ENCODE assay signal across 7 cellular contexts in the genomic region with DNA sequence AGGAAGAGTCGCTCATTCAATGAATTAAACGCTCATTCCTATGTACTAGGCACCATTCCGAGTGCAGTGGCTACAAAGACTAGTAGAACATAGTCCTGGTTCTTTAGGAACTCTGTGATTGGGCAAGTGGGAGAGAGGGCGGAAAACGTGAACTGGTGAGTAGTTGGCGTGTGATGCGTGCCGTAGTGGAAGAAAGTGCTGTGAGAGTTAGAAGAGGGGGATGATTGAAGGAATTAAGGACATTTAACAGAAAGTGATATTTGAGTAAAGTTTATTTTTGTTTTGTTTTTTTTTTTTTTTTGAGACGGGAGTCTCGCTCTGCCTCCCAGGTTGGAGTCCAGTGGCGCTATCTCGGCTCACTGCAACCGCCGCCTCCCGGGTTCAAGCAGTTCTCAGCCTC. TPM values are rescaled to one million over a fixed set of nuclear protein-coding genes. Genes with fewer than 3 reads are reported as not detected.
A peak's percentile ranks its signal among the peaks of the same experiment; 100 is the strongest.
DNase-seq lines count a peak whose midpoint lies in the region; ATAC-seq, FAIRE-seq and TF ChIP-seq lines count a peak whose summit lies in the region.

No MANE protein-coding gene starts in this region.

- no peaks in the 10 kb centered on the region for H3F3A ChIP-seq in OCI-LY1 (ENCODE audit: insufficient read depth, low read length)

- H3K9me2 ChIP-seq in OCI-LY1 (ENCODE audit: low read depth, low read length): no peaks in the 10 kb centered on the region

- H3K27me3 ChIP-seq in OCI-LY1 (ENCODE audit: insufficient read depth, low read length) (no peaks in the 10 kb centered on the region), adrenal gland (no peaks in the 10 kb centered on the region), keratinocyte (ENCODE audit: control insufficient read depth, extremely low read depth, insufficient read depth, low read length) (no peaks in the 10 kb centered on the region)

- H3K4me2 ChIP-seq in OCI-LY1 (ENCODE audit: low read length) (peak overlapping the region; percentile 84), keratinocyte (ENCODE audit: control insufficient read depth, extremely low read depth, insufficient read depth, low read depth, low read length) (peak overlapping the region; percentile 70)

- no peaks in the 10 kb centered on the region for H3K9me1 ChIP-seq in keratinocyte (ENCODE audit: control insufficient read depth, extremely low read depth, insufficient read depth, low read length)

- H3K27ac ChIP-seq in OCI-LY1 (ENCODE audit: low read depth, low read length, poor library complexity, severe bottlenecking): no peak overlapping the region
- H3K27ac ChIP-seq in adrenal gland: peak overlapping the region in 4 of 5 donors; percentile 67 to 89 (median 75)
- H3K27ac ChIP-seq in keratinocyte (ENCODE audit: control insufficient read depth, insufficient read depth, low read length): peak overlapping the region; percentile 92

- H3K79me2 ChIP-seq in OCI-LY1 (ENCODE audit: insufficient read depth, low read length) (peaks cover 23% of the 10 kb centered on the region), keratinocyte (ENCODE audit: control insufficient read depth, insufficient read depth, low read length) (peaks cover 41% of the 10 kb centered on the region)

- peak overlapping the region; percentile 87 for H3K9ac ChIP-seq in OCI-LY1 (ENCODE audit: low read length)
- H3K9ac ChIP-seq in keratinocyte (ENCODE audit: control insufficient read depth, extremely low read depth, insufficient read depth, low read length): peak overlapping the region; percentile 95

- H3K36me3 ChIP-seq in OCI-LY1 (ENCODE audit: insufficient read depth, low read length) (peaks cover 2% of the 10 kb centered on the region), adrenal gland (replicated peaks in 1 of 2) (no peaks in the 10 kb centered on the region), keratinocyte (ENCODE audit: control insufficient read depth in 2 of 2, extremely low read depth in 1 of 2, insufficient read depth in 2 of 2, low read length in 2 of 2) (peaks cover 0 to 2% of the 10 kb centered on the region in 2 experiments)

- H2AFZ ChIP-seq in OCI-LY1 (ENCODE audit: low read length) (no peak overlapping the region), keratinocyte (ENCODE audit: control insufficient read depth, low read length) (peak overlapping the region; percentile 88)

- dilution Hi-C loops in keratinocyte (cut with MboI; ENCODE audit: extremely low pct_ligation_motif_present, low sequenced_read_pairs): no loop called here

- no peak for TF ChIP-seq POLR2A in adrenal gland (IDR thresholded peaks at IDR 0.05)

- peak; percentile 43 for FAIRE-seq in keratinocyte (lab: Jason Lieb, UNC)

- 16 to 34% (median 19%) methylated on average over 15 of the region's 15 CpGs for WGBS in adrenal gland, 4 donors

- H3K4me3 ChIP-seq in OCI-LY1 (ENCODE audit: low read depth, low read length, poor library complexity, severe bottlenecking): peak overlapping the region; percentile 87
- peak overlapping the region in 3 of 4 donors; percentile 43 to 70 (median 66) for H3K4me3 ChIP-seq in adrenal gland
- peak overlapping the region; percentile 76 to 91 (median 88) for H3K4me3 ChIP-seq in keratinocyte (ENCODE audit: control insufficient read depth in 2 of 3, extremely low read depth in 1 of 3, insufficient read depth in 2 of 3, low read depth in 1 of 3, low read length in 3 of 3)

- H4K20me1 ChIP-seq in OCI-LY1 (ENCODE audit: insufficient read depth, low read length) (no peaks in the 10 kb centered on the region), keratinocyte (ENCODE audit: control insufficient read depth, extremely low read depth, insufficient read depth, low read length) (no peaks in the 10 kb centered on the region)

- peak; percentile 13 for ATAC-seq in GM18502 (IDR thresholded peaks at IDR 0.05; ENCODE audit: poor library complexity, unreplicated experiment)
- ATAC-seq in HG03432 (IDR thresholded peaks at IDR 0.05; ENCODE audit: unreplicated experiment): no peak

- H3K4me1 ChIP-seq in OCI-LY1 (ENCODE audit: insufficient read depth, low read length, severe bottlenecking) (peaks cover 26% of the 10 kb centered on the region), adrenal gland (replicated peaks in 1 of 2) (peaks cover 7 to 22% of the 10 kb centered on the region in 2 donors), keratinocyte (ENCODE audit: control insufficient read depth, extremely low read depth, insufficient read depth, low read length) (peaks cover 15% of the 10 kb centered on the region)

- DNase-seq in adrenal gland (peak in 5 of 7 donors; percentile 30 to 67 (median 55)), keratinocyte (ENCODE audit: low read depth, low spot score) (no peak), cerebellar cortex (ENCODE audit: low spot score) (no peak)
- DNase-seq in stimulated activated CD4-positive, alpha-beta T cell treated with anti-CD3 and anti-CD28 coated beads, Interleukin-4, amount 100 ng/mL, for 1 hour: peak; percentile 47

- intact Hi-C loops in adrenal gland (cut with DNase I): no loop called here

- H3K9me3 ChIP-seq in OCI-LY1 (ENCODE audit: low read length) (no peaks in the 10 kb centered on the region), adrenal gland (replicated peaks in 1 of 3) (no peaks in the 10 kb centered on the region), keratinocyte (ENCODE audit: control insufficient read depth, low read depth, low read length) (no peaks in the 10 kb centered on the region)

- TF ChIP-seq CTCF in OCI-LY1 (IDR thresholded peaks at IDR 0.05; ENCODE audit: low read length): no peak
- no peak for TF ChIP-seq CTCF in adrenal gland (IDR thresholded peaks at IDR 0.05)
- no peak for TF ChIP-seq CTCF in keratinocyte (optimal IDR thresholded peaks at IDR 0.05 in 1 of 3, IDR thresholded peaks at IDR 0.05 in 1 of 3, conservative IDR thresholded peaks at IDR 0.05 in 1 of 3; ENCODE audit: extremely low read depth in 1 of 3, insufficient read depth in 2 of 3, low read length in 3 of 3)

RNA-seq across cellular contexts. Expression of a gene that starts 7.9 kb away (rescaled TPM):
- total RNA-seq in adrenal gland: not detected
- not detected for polyA plus RNA-seq in adrenal gland
- polyA plus RNA-seq in keratinocyte: not detected in 3 replicates
- polyA plus RNA-seq in keratinocyte (2011; ENCODE audit: low read depth): not detected
- polyA plus RNA-seq in keratinocyte (2011; cell fraction: cytosol; rRNA removed): not detected in 2 replicates
- polyA plus RNA-seq in keratinocyte (2011; cell fraction: nucleus; rRNA removed): not detected in 2 replicates
- not detected in 2 replicates for polyA plus RNA-seq in keratinocyte (2012; ENCODE audit: low replicate concordance)
- not detected in 3 replicates for polyA minus RNA-seq in keratinocyte
- not detected for polyA minus RNA-seq in keratinocyte (2011; cell fraction: cytosol; rRNA and poly(A)+ RNA removed)
- not detected in 2 replicates for polyA minus RNA-seq in keratinocyte (2011; cell fraction: nucleus; rRNA and poly(A)+ RNA removed)

RNA-seq across cellular contexts. Expression of a gene that starts 9.8 kb away (rescaled TPM):
- 10 to 100 TPM in 5 of 8 donors, 1 to 10 TPM in 3; 8.9 to 16.3 (median 11.5) TPM for total RNA-seq in adrenal gland
- polyA plus RNA-seq in adrenal gland (10 to 100 TPM in 1 of 3 donors, 1 to 10 TPM in 2; 4.2 to 18.5 (median 4.7) TPM), keratinocyte (6.4 to 7.7 TPM (median 6.9 TPM) in 3 replicates)
- polyA plus RNA-seq in keratinocyte (2011; ENCODE audit: low read depth): 4.7 TPM
- polyA plus RNA-seq in keratinocyte (2011; cell fraction: cytosol; rRNA removed): 3.0 and 5.2 TPM in 2 replicates
- polyA plus RNA-seq in keratinocyte (2011; cell fraction: nucleus; rRNA removed): 8.5 and 10.6 TPM in 2 replicates
- polyA plus RNA-seq in keratinocyte (2012; ENCODE audit: low replicate concordance): 3.9 and 5.2 TPM in 2 replicates
- polyA minus RNA-seq in keratinocyte: 4.3 to 7.0 TPM (median 5.8 TPM) in 3 replicates
- polyA minus RNA-seq in keratinocyte (2011; cell fraction: cytosol; rRNA and poly(A)+ RNA removed): 4.0 TPM
- polyA minus RNA-seq in keratinocyte (2011; cell fraction: nucleus; rRNA and poly(A)+ RNA removed): 3.6 and 5.2 TPM in 2 replicates

RNA-seq across cellular contexts. Expression of a gene that starts 18.6 kb away (rescaled TPM):
- total RNA-seq in adrenal gland: 100 to 1,000 TPM in 4 of 8 donors, 10 to 100 TPM in 4; 62.4 to 167 (median 111) TPM
- polyA plus RNA-seq in adrenal gland (100 to 1,000 TPM in 1 of 3 donors, 10 to 100 TPM in 2; 23.4 to 104 (median 50.5) TPM), keratinocyte (151 to 209 TPM (median 189 TPM) in 3 replicates)
- 75.5 TPM for polyA plus RNA-seq in keratinocyte (2011; ENCODE audit: low read depth)
- 159 and 240 TPM in 2 replicates for polyA plus RNA-seq in keratinocyte (2011; cell fraction: cytosol; rRNA removed)
- 144 and 149 TPM in 2 replicates for polyA plus RNA-seq in keratinocyte (2011; cell fraction: nucleus; rRNA removed)
- 42.0 and 163 TPM in 2 replicates for polyA plus RNA-seq in keratinocyte (2012; ENCODE audit: low replicate concordance)
- 179 to 376 TPM (median 320 TPM) in 3 replicates for polyA minus RNA-seq in keratinocyte
- polyA minus RNA-seq in keratinocyte (2011; cell fraction: cytosol; rRNA and poly(A)+ RNA removed): 215 TPM
- 98.2 and 178 TPM in 2 replicates for polyA minus RNA-seq in keratinocyte (2011; cell fraction: nucleus; rRNA and poly(A)+ RNA removed)

RNA-seq across cellular contexts. Expression of a gene that starts 31.1 kb away (rescaled TPM):
- total RNA-seq in adrenal gland: 1 to 10 TPM in 1 of 8 donors, under 1 TPM in 6, not detected in 1; 0.32 to 2.0 (median 0.55) TPM
- under 1 TPM; 0.13 to 0.59 (median 0.32) TPM for polyA plus RNA-seq in adrenal gland
- 0.05 to 0.09 TPM (median 0.06 TPM) in 3 replicates for polyA plus RNA-seq in keratinocyte
- not detected for polyA plus RNA-seq in keratinocyte (2011; ENCODE audit: low read depth)
- polyA plus RNA-seq in keratinocyte (2011; cell fraction: cytosol; rRNA removed): 0.07 TPM in 1 of 2 replicates, not detected in the other
- polyA plus RNA-seq in keratinocyte (2011; cell fraction: nucleus; rRNA removed): 0.18 TPM in 1 of 2 replicates, not detected in the other
- polyA plus RNA-seq in keratinocyte (2012; ENCODE audit: low replicate concordance): 0.08 TPM in 1 of 2 replicates, not detected in the other
- not detected in 3 replicates for polyA minus RNA-seq in keratinocyte
- not detected for polyA minus RNA-seq in keratinocyte (2011; cell fraction: cytosol; rRNA and poly(A)+ RNA removed)
- not detected in 2 replicates for polyA minus RNA-seq in keratinocyte (2011; cell fraction: nucleus; rRNA and poly(A)+ RNA removed)

Comparison
In these comparisons a context has a peak if more than half of its experiments do, and no peak if none do; other contexts are left out.
1. DNase-seq: peak in adrenal gland (5 of 7) and stimulated activated CD4-positive, alpha-beta T cell treated with anti-CD3 and anti-CD28 coated beads, Interleukin-4, amount 100 ng/mL, for 1 hour (single experiment); none in keratinocyte (single experiment) and cerebellar cortex (single experiment).
2. Peak in every context shown above with its lines, with median percentiles within 50 percentile points of each other: H3K4me3 ChIP-seq.